ENCODE assay signal across 1 cellular context in the genomic region with DNA sequence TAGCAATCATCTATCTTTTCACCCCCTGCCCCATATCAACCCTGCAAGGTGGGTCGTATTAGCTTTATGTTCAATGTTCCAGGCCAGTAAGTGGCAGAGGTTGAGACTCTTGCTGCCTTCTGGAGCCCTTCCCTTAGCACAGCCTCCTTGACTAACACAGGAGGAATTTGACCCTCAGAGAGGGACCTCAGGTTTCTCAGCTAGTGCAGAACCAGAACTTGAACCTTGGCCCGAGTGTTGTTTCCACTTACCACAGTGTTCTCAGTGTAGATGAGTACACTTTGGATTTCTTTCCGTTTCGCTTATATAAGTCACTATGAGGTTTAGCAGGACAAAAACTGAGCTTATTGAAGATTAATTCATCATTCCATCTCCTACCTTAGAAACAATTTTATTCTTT.
TF ChIP-seq lines count a peak whose summit lies in the region.

No MANE protein-coding gene starts in this region.

TF ChIP-seq in IMR-90, 13 proteins besides CTCF, POLR2A, EP300 and RAD21:
- no peak for TF ChIP-seq SMC3 (IDR thresholded peaks at IDR 0.05; ENCODE audit: low read depth, low read length)
- no peak for TF ChIP-seq CHD1 (IDR thresholded peaks at IDR 0.05; ENCODE audit: low read depth, low read length)
- TF ChIP-seq MXI1 (IDR thresholded peaks at IDR 0.05; ENCODE audit: borderline replicate concordance, low read depth, low read length): no peak
- TF ChIP-seq, protein P1, sequence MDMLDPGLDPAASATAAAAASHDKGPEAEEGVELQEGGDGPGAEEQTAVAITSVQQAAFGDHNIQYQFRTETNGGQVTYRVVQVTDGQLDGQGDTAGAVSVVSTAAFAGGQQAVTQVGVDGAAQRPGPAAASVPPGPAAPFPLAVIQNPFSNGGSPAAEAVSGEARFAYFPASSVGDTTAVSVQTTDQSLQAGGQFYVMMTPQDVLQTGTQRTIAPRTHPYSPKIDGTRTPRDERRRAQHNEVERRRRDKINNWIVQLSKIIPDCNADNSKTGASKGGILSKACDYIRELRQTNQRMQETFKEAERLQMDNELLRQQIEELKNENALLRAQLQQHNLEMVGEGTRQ (IDR thresholded peaks at IDR 0.05; ENCODE audit: low read depth, low read length): no peak
- no peak for TF ChIP-seq CEBPB (IDR thresholded peaks at IDR 0.05; ENCODE audit: low read depth, low read length)
- TF ChIP-seq, protein P2, sequence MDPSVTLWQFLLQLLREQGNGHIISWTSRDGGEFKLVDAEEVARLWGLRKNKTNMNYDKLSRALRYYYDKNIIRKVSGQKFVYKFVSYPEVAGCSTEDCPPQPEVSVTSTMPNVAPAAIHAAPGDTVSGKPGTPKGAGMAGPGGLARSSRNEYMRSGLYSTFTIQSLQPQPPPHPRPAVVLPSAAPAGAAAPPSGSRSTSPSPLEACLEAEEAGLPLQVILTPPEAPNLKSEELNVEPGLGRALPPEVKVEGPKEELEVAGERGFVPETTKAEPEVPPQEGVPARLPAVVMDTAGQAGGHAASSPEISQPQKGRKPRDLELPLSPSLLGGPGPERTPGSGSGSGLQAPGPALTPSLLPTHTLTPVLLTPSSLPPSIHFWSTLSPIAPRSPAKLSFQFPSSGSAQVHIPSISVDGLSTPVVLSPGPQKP (IDR thresholded peaks at IDR 0.05; ENCODE audit: borderline replicate concordance, low read depth, low read length): no peak
- TF ChIP-seq BHLHE40 (IDR thresholded peaks at IDR 0.05; ENCODE audit: low read depth, low read length): no peak
- TF ChIP-seq MAZ (IDR thresholded peaks at IDR 0.05; ENCODE audit: borderline replicate concordance, low read depth, low read length): no peak
- no peak for TF ChIP-seq NFE2L2 (IDR thresholded peaks at IDR 0.05; ENCODE audit: low read depth, low read length)
- no peak for TF ChIP-seq FOS (IDR thresholded peaks at IDR 0.05; ENCODE audit: low read depth, low read length)
- no peak for TF ChIP-seq RCOR1 (IDR thresholded peaks at IDR 0.05; ENCODE audit: insufficient replicate concordance, low read length)
